In the genomic region with DNA sequence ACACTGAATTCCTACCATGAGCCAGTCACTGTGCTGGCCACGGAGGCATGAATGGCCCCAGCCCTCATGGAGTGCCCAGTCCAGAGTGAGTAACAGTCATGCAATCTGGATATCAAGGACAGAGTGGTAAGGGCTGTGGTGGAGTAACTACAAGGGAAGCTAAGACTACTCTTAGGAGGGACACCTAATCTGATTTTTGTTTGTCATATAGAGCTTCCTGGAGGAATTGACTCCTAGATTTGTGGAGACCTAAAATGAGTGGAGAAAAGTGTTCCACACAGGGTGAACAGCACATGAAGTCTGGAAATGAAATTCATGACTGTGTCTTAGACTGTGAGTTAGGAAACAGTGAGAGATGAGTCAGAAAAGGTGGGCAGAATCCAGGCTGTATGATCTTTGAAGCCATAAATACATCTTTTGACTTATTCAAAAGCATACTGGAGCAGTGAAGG, we compare ENCODE assay signal across 13 cellular contexts.
A peak's percentile ranks its signal among the peaks of the same experiment; 100 is the strongest.
DNase-seq lines count a peak whose midpoint lies in the region; ATAC-seq and TF ChIP-seq lines count a peak whose summit lies in the region.
"Had no signal": no experiment of that assay in that cellular context is flagged by ENCODE, and none has a peak within 500 bp of the region (broad histone marks: within the 10 kb centered on the region; RNA-seq: fewer than 3 reads in every experiment).

No MANE protein-coding gene starts in this region.

- no peak overlapping the region for H3K4me3 ChIP-seq in epithelial cell of esophagus (ENCODE audit: low read length)
- H3K4me3 ChIP-seq in lower lobe of right lung = no peak overlapping the region
- H3K4me3 ChIP-seq: K562 had no signal

- H3K27me3 ChIP-seq in lower lobe of right lung (ENCODE audit: low read depth) = no peaks in the 10 kb centered on the region

- H3K9me3 ChIP-seq in lower lobe of right lung = no peaks in the 10 kb centered on the region

- TF ChIP-seq CTCF in epithelial cell of esophagus (IDR thresholded peaks at IDR 0.05; ENCODE audit: insufficient read depth, low read depth, low read length, missing control alignments) (no peak), omental fat pad (IDR thresholded peaks at IDR 0.05) (no peak), lower lobe of right lung (IDR thresholded peaks at IDR 0.05) (no peak)

- ATAC-seq in omental fat pad (ENCODE audit: low FRiP score) (peak; percentile 97), GM18517 (IDR thresholded peaks at IDR 0.05; ENCODE audit: unreplicated experiment) (no peak), lower lobe of right lung (no peak)
- ATAC-seq: K562 had no signal

- H3K4me1 ChIP-seq in lower lobe of right lung = no peaks in the 10 kb centered on the region

- peak; percentile 36 for DNase-seq in Daoy (ENCODE audit: low read depth)
- DNase-seq in NCI-H226 = peak; percentile 72
- peak; percentile 88 for DNase-seq in epithelial cell of esophagus (ENCODE audit: low read depth)
- DNase-seq in omental fat pad (ENCODE audit: low spot score) = no peak
- DNase-seq in stimulated activated naive CD4-positive, alpha-beta T cell treated with Interleukin-2 at 50 U/mL for 16 hours (lab: John Stamatoyannopoulos, UW) = no peak
- no peak for DNase-seq in HK-2 (ENCODE audit: unreplicated experiment)
- no peak for DNase-seq in lower lobe of right lung
- DNase-seq: activated CD4-positive, alpha-beta T cell treated with anti-CD3 and anti-CD28 coated beads, Interleukin-2, amount 10 ng/mL, durations not matched to agents 24 days and 14 days; mesendoderm; NCI-H345; SIG-M5 had no signal

- no peaks in the 10 kb centered on the region for H3K36me3 ChIP-seq in lower lobe of right lung

- intact Hi-C loops in lower lobe of right lung (cut with DNase I) = no loop called here

- H3K27ac ChIP-seq in lower lobe of right lung = no peak overlapping the region

Comparison
In these comparisons a context has a peak if more than half of its experiments do, and no peak if none do; other contexts are left out.
1. DNase-seq: peak in Daoy (single experiment), NCI-H226 (single experiment) and epithelial cell of esophagus (single experiment); none in omental fat pad (single experiment), stimulated activated naive CD4-positive, alpha-beta T cell treated with Interleukin-2 at 50 U/mL for 16 hours (single experiment), HK-2 (single experiment) and lower lobe of right lung (single experiment).